26 cellular contexts compared by ENCODE assay signal in genomic region chr3:53803124-53803815, GRCh38. TPM values are rescaled to one million over a fixed set of nuclear protein-coding genes. Genes with fewer than 3 reads are reported as not detected.
DNase-seq lines count a peak whose midpoint lies in the region; ATAC-seq and TF ChIP-seq lines count a peak whose summit lies in the region.
"Had no signal": no experiment of that assay in that cellular context is flagged by ENCODE, and none has a peak within 500 bp of the region (broad histone marks: within the 10 kb centered on the region; RNA-seq: fewer than 3 reads in every experiment).

No MANE protein-coding gene starts in this region.

- no peaks in the 10 kb centered on the region for H3K79me1 ChIP-seq in mesendoderm (ENCODE audit: low read length)

- H3K23ac ChIP-seq in mesendoderm (ENCODE audit: low read length): no peak overlapping the region

- ATAC-seq in GM21619 (IDR thresholded peaks at IDR 0.05; ENCODE audit: unreplicated experiment) (no peak), gastrocnemius medialis (no peak)
- ATAC-seq: lower lobe of right lung had no signal

- CTCF ChIA-PET in BJ (lab: Yijun Ruan, JAX): interaction anchor here (0.8 to 1.3 kb wide), 3 partner anchors 8 to 55 kb away, joined by 3 read pairs; no protein-coding TSS in a partner anchor

- H3K27me3 ChIP-seq in BJ (ENCODE audit: control insufficient read depth, insufficient read depth, low read length) (no peaks in the 10 kb centered on the region), mesendoderm (ENCODE audit: insufficient read depth, low read length, poor library complexity) (no peaks in the 10 kb centered on the region), gastrocnemius medialis (no peaks in the 10 kb centered on the region)
- H3K27me3 ChIP-seq: ovary, Peyer's patch, transverse colon had no signal

- no peak overlapping the region for H4K8ac ChIP-seq in mesendoderm (ENCODE audit: low read depth, low read length)

- no peak overlapping the region for H4K5ac ChIP-seq in mesendoderm (ENCODE audit: low read length)

- no peak for TF ChIP-seq POLR2A in gastrocnemius medialis (IDR thresholded peaks at IDR 0.05)

- TF ChIP-seq CTCF in BJ (IDR thresholded peaks at IDR 0.05; ENCODE audit: insufficient read depth, low read depth, low read length) (peak; percentile 14; the same call in 1 of the 2 replicates), GM13977 (IDR thresholded peaks at IDR 0.05; ENCODE audit: extremely low read depth, insufficient read depth, missing control alignments) (no peak), gastrocnemius medialis (IDR thresholded peaks at IDR 0.05 in 4 of 5, conservative IDR thresholded peaks at IDR 0.05 in 1 of 5) (no peak)

- no peak overlapping the region for H2AK5ac ChIP-seq in mesendoderm (ENCODE audit: low read length)

- H2BK15ac ChIP-seq in mesendoderm (replicated peaks; ENCODE audit: low read depth): no peak overlapping the region

- H3K36me3 ChIP-seq in BJ (ENCODE audit: control insufficient read depth, insufficient read depth, low read length) (no peaks in the 10 kb centered on the region), mesendoderm (ENCODE audit: control insufficient read depth, insufficient read depth, low read length) (no peaks in the 10 kb centered on the region), gastrocnemius medialis (no peaks in the 10 kb centered on the region)
- H3K36me3 ChIP-seq: lower lobe of right lung, ovary, transverse colon, WERI-Rb-1 had no signal

- intact Hi-C loops in gastrocnemius medialis (cut with DNase I; ENCODE audit: low total_unique reads): no loop called here

- no peak overlapping the region for H3K56ac ChIP-seq in mesendoderm (ENCODE audit: low read length)

- H3K9ac ChIP-seq in mesendoderm (ENCODE audit: low read length): no peak overlapping the region

- no peak overlapping the region for H3K4ac ChIP-seq in mesendoderm (ENCODE audit: low read depth, low read length)

- in situ Hi-C loops in GM13977 (cut with MboI; ENCODE audit: low pct_unique_long_range_greater_than_20kb, low sequenced_read_pairs, unreplicated experiment) (no loop called here), gastrocnemius medialis (cut with MboI; ENCODE audit: low sequenced_read_pairs in 4 of 4) (no loop called here)

- POLR2A ChIA-PET in BJ (lab: Charles Lee): no interaction called here

- H3K4me2 ChIP-seq in mesendoderm (ENCODE audit: low read length): no peak overlapping the region

- H3K27ac ChIP-seq in mesendoderm (ENCODE audit: low read depth, low read length): no peak overlapping the region
- no peak overlapping the region for H3K27ac ChIP-seq in gastrocnemius medialis
- H3K27ac ChIP-seq: lower lobe of right lung, ovary, Peyer's patch, transverse colon, WERI-Rb-1 had no signal

- DNase-seq in BJ (ENCODE audit: low read depth) (no peak), ELF-1 (ENCODE audit: low read depth, low spot score) (peak; percentile 28), NCI-H526 (lab: John Stamatoyannopoulos, UW) (peak; percentile 32 to 81), mesendoderm (peak; percentile 40), GM13977 (ENCODE audit: low spot score) (no peak), KG1 (lab: John Stamatoyannopoulos, UW) (no peak), gastrocnemius medialis (no peak)
- DNase-seq: activated CD4-positive, alpha-beta T cell treated with anti-CD3 and anti-CD28 coated beads for 48 hours; activated CD8-positive, alpha-beta memory T cell treated with anti-CD3 and anti-CD28 coated beads for 24 hours; activated gamma-delta T cell treated with Interleukin-2 at 50 U/mL for 16 hours; activated T-cell treated with anti-CD3 and anti-CD28 coated beads, Interleukin-2, amount 50 U/mL, for 1 hour; caudate nucleus; CD8-positive, alpha-beta memory T cell; lower lobe of right lung; NCI-H1105; NCI-H2081 treated with DMSO at 0.1 percent for 48 hours; ovary; retina; SIG-M5; T-helper 9 cell; transverse colon; WERI-Rb-1 had no signal

- H3K18ac ChIP-seq in mesendoderm (ENCODE audit: low read length): no peak overlapping the region

- H3K9me3 ChIP-seq in gastrocnemius medialis: no peaks in the 10 kb centered on the region
- H3K9me3 ChIP-seq: lower lobe of right lung, ovary, Peyer's patch, transverse colon had no signal

- no CpG with 5 or more reads among the region's 18 CpGs for WGBS in mesendoderm (ENCODE audit: extremely low coverage, insufficient coverage, low lambda C conversion rate)

- H3K79me2 ChIP-seq in mesendoderm (ENCODE audit: control insufficient read depth, insufficient read depth, low read length): no peaks in the 10 kb centered on the region

- no peak overlapping the region for H2BK120ac ChIP-seq in mesendoderm (ENCODE audit: low read depth, low read length)

- H2BK5ac ChIP-seq in mesendoderm (ENCODE audit: low read length): no peak overlapping the region

- H3K4me3 ChIP-seq in BJ (ENCODE audit: low read depth, low read length): no peak overlapping the region
- no peak overlapping the region for H3K4me3 ChIP-seq in mesendoderm (ENCODE audit: low read length)
- H3K4me3 ChIP-seq in gastrocnemius medialis: no peak overlapping the region
- H3K4me3 ChIP-seq: lower lobe of right lung, ovary, Peyer's patch, transverse colon had no signal

- H3K4me1 ChIP-seq in mesendoderm (ENCODE audit: control insufficient read depth, low read depth, low read length) (no peaks in the 10 kb centered on the region), gastrocnemius medialis (peaks cover 0 to 8% of the 10 kb centered on the region in 2 donors)
- H3K4me1 ChIP-seq: lower lobe of right lung, Peyer's patch had no signal

RNA-seq across cellular contexts. Expression of gene CHDH, which starts 42.9 kb away (rescaled TPM):
- polyA plus RNA-seq in BJ (2011; rRNA removed): 0.13 and 0.18 TPM in 2 replicates
- 0.26 and 0.33 TPM in 2 replicates for polyA minus RNA-seq in BJ (2011; rRNA and poly(A)+ RNA removed)
- 2.1 TPM for polyA plus RNA-seq in mesendoderm (2013, experiment 1 of 2)
- polyA plus RNA-seq in mesendoderm (2013, experiment 2 of 2): 2.1 TPM
- total RNA-seq in gastrocnemius medialis: 1 to 10 TPM; 3.1 to 6.5 (median 3.6) TPM
- polyA plus RNA-seq: CD8-positive, alpha-beta memory T cell; keratinocyte had no signal

RNA-seq across cellular contexts. Expression of gene IL17RB, which starts 43.1 kb away (rescaled TPM):
- 0.33 and 0.36 TPM in 2 replicates for polyA plus RNA-seq in BJ (2011; rRNA removed)
- polyA minus RNA-seq in BJ (2011; rRNA and poly(A)+ RNA removed): 0.09 and 0.15 TPM in 2 replicates
- polyA plus RNA-seq in mesendoderm (2013, experiment 1 of 2): 2.6 TPM
- polyA plus RNA-seq in mesendoderm (2013, experiment 2 of 2): 2.5 TPM
- total RNA-seq in gastrocnemius medialis: 1 to 10 TPM in 2 of 4 donors, under 1 TPM in 2; 0.41 to 1.4 (median 0.79) TPM
- total RNA-seq: endothelial cell of umbilical vein had no signal
- polyA plus RNA-seq: keratinocyte had no signal

Comparison
In these comparisons a context has a peak if more than half of its experiments do, and no peak if none do; other contexts are left out.
1. DNase-seq: peak in ELF-1 (single experiment), NCI-H526 (2 of 2) and mesendoderm (single experiment); none in BJ (single experiment), GM13977 (single experiment), KG1 (single experiment) and gastrocnemius medialis (0 of 2).